Comparison of ENCODE assay signal across 29 cellular contexts in genomic region chr6:37111156-37111461, GRCh38. TPM values are rescaled to one million over a fixed set of nuclear protein-coding genes. Genes with fewer than 3 reads are reported as not detected.
DNase-seq lines count a peak whose midpoint lies in the region; ATAC-seq and TF ChIP-seq lines count a peak whose summit lies in the region.
"Had no signal": no experiment of that assay in that cellular context is flagged by ENCODE, and none has a peak within 500 bp of the region (broad histone marks: within the 10 kb centered on the region; RNA-seq: fewer than 3 reads in every experiment).

No MANE protein-coding gene starts in this region.

- H3K9me3 Mint-ChIP-seq in activated T-cell treated with anti-CD3 and anti-CD28 coated beads, Interleukin-2, amount 50 U/mL, for 24 hours: no peaks in the 10 kb centered on the region
- H3K9me3 Mint-ChIP-seq in activated T-helper 17 cell treated with anti-CD3 and anti-CD28 coated beads, Interleukin-2, amount 50 U/mL, for 72 hours: no peaks in the 10 kb centered on the region
- no peaks in the 10 kb centered on the region for H3K9me3 Mint-ChIP-seq in stimulated activated naive CD8-positive, alpha-beta T cell treated with anti-CD3 and anti-CD28 coated beads, Interleukin-15, Interleukin-2, amounts not matched to agents 100 ng/mL and 50 ng/mL, for 24 hours

- H3K27ac ChIP-seq in OCI-LY1 (ENCODE audit: low read depth, low read length, poor library complexity, severe bottlenecking): peak overlapping the region; percentile 78
- H3K27ac ChIP-seq: colonic mucosa, KMS-11, left ventricle myocardium inferior, thoracic aorta had no signal

- no peak overlapping the region for H3K9ac ChIP-seq in OCI-LY1 (ENCODE audit: low read length)
- H3K9ac ChIP-seq: KMS-11, SK-N-SH had no signal

- H3K36me3 ChIP-seq in OCI-LY1 (ENCODE audit: insufficient read depth, low read length): no peaks in the 10 kb centered on the region
- H3K36me3 ChIP-seq: colonic mucosa, left ventricle myocardium inferior, sigmoid colon, thoracic aorta had no signal

- H3K9me2 ChIP-seq in OCI-LY1 (ENCODE audit: low read depth, low read length): no peaks in the 10 kb centered on the region
- H3K9me2 ChIP-seq: SK-N-SH had no signal

- H3K9me3 ChIP-seq in OCI-LY1 (ENCODE audit: low read length): no peaks in the 10 kb centered on the region
- H3K9me3 ChIP-seq: A549, colonic mucosa, left ventricle myocardium inferior, sigmoid colon, SK-N-SH, thoracic aorta had no signal

- no peaks in the 10 kb centered on the region for H3F3A ChIP-seq in OCI-LY1 (ENCODE audit: insufficient read depth, low read length)

- H3K27me3 Mint-ChIP-seq in activated T-cell treated with anti-CD3 and anti-CD28 coated beads, Interleukin-2, amount 50 U/mL, for 24 hours: no peaks in the 10 kb centered on the region
- H3K27me3 Mint-ChIP-seq in activated T-helper 17 cell treated with anti-CD3 and anti-CD28 coated beads, Interleukin-2, amount 50 U/mL, for 72 hours: peaks cover 3% of the 10 kb centered on the region
- no peaks in the 10 kb centered on the region for H3K27me3 Mint-ChIP-seq in stimulated activated naive CD8-positive, alpha-beta T cell treated with anti-CD3 and anti-CD28 coated beads, Interleukin-15, Interleukin-2, amounts not matched to agents 100 ng/mL and 50 ng/mL, for 24 hours
- H3K27me3 Mint-ChIP-seq: progenitor cell of endocrine pancreas had no signal

- TF ChIP-seq CTCF in OCI-LY1 (IDR thresholded peaks at IDR 0.05; ENCODE audit: low read length): no peak

- H3K4me2 ChIP-seq in OCI-LY1 (ENCODE audit: low read length): no peak overlapping the region
- H3K4me2 ChIP-seq: A549, KMS-11, SK-N-SH had no signal

- no peak for DNase-seq in activated T-cell treated with anti-CD3 and anti-CD28 coated beads, Interleukin-2, amount 50 U/mL, for 24 hours
- DNase-seq in activated T-cell treated with anti-CD3 and anti-CD28 coated beads, Interleukin-2, amount 50 U/mL, for 1 hour: no peak
- DNase-seq in activated gamma-delta T cell (lab: John Stamatoyannopoulos, UW) (no peak), KBM-7 (no peak)
- DNase-seq: activated CD4-positive, alpha-beta T cell treated with anti-CD3 and anti-CD28 coated beads for 1 hour; activated gamma-delta T cell treated with Interleukin-2 at 50 U/mL for 16 hours; amniotic stem cell; colonic mucosa; effector memory CD4-positive, alpha-beta T cell; glutamatergic neuron; HCEC 1CT; islet precursor cell; left ventricle myocardium inferior; NCI-H1417; NCI-H2029 treated with DMSO at 0.1 percent for 48 hours; NCI-H526 treated with DMSO at 0.1 percent for 48 hours; sigmoid colon; SK-N-SH; stimulated activated CD4-positive, alpha-beta T cell treated with anti-CD3 and anti-CD28 coated beads, Interleukin-4, amount 100 ng/mL, for 4 hours; stimulated activated naive CD4-positive, alpha-beta T cell; T-helper 17 cell had no signal

- peak; percentile 85 for ATAC-seq in activated T-helper 17 cell treated with anti-CD3 and anti-CD28 coated beads, Interleukin-2, amount 50 U/mL, for 72 hours (replicated peaks)
- ATAC-seq in GM18870 (IDR thresholded peaks at IDR 0.05; ENCODE audit: unreplicated experiment): no peak
- ATAC-seq: T-helper 17 cell had no signal

- H3K27me3 ChIP-seq in OCI-LY1 (ENCODE audit: insufficient read depth, low read length): no peaks in the 10 kb centered on the region
- H3K27me3 ChIP-seq: colonic mucosa, sigmoid colon had no signal

- H3K36me3 Mint-ChIP-seq in activated T-cell treated with anti-CD3 and anti-CD28 coated beads, Interleukin-2, amount 50 U/mL, for 24 hours (ENCODE audit: low read depth): no peaks in the 10 kb centered on the region
- no peaks in the 10 kb centered on the region for H3K36me3 Mint-ChIP-seq in activated T-helper 17 cell treated with anti-CD3 and anti-CD28 coated beads, Interleukin-2, amount 50 U/mL, for 72 hours (ENCODE audit: low read depth)
- no peaks in the 10 kb centered on the region for H3K36me3 Mint-ChIP-seq in stimulated activated naive CD8-positive, alpha-beta T cell treated with anti-CD3 and anti-CD28 coated beads, Interleukin-15, Interleukin-2, amounts not matched to agents 100 ng/mL and 50 ng/mL, for 24 hours (ENCODE audit: low read depth)

- H3K4me3 ChIP-seq in OCI-LY1 (ENCODE audit: low read depth, low read length, poor library complexity, severe bottlenecking): no peak overlapping the region
- H3K4me3 ChIP-seq: A549, colonic mucosa, left ventricle myocardium inferior, sigmoid colon, thoracic aorta had no signal

- H3K4me3 Mint-ChIP-seq in activated T-cell treated with anti-CD3 and anti-CD28 coated beads, Interleukin-2, amount 50 U/mL, for 24 hours: peak overlapping the region; percentile 23
- peak overlapping the region; percentile 44 for H3K4me3 Mint-ChIP-seq in activated T-helper 17 cell treated with anti-CD3 and anti-CD28 coated beads, Interleukin-2, amount 50 U/mL, for 72 hours
- no peak overlapping the region for H3K4me3 Mint-ChIP-seq in stimulated activated naive CD8-positive, alpha-beta T cell treated with anti-CD3 and anti-CD28 coated beads, Interleukin-15, Interleukin-2, amounts not matched to agents 100 ng/mL and 50 ng/mL, for 24 hours
- H3K4me3 Mint-ChIP-seq: T-helper 17 cell had no signal

- H3K27ac Mint-ChIP-seq in activated T-cell treated with anti-CD3 and anti-CD28 coated beads, Interleukin-2, amount 50 U/mL, for 24 hours: peak overlapping the region; percentile 89
- H3K27ac Mint-ChIP-seq in activated T-helper 17 cell treated with anti-CD3 and anti-CD28 coated beads, Interleukin-2, amount 50 U/mL, for 72 hours: peak overlapping the region; percentile 95
- peak overlapping the region; percentile 18 for H3K27ac Mint-ChIP-seq in stimulated activated naive CD8-positive, alpha-beta T cell treated with anti-CD3 and anti-CD28 coated beads, Interleukin-15, Interleukin-2, amounts not matched to agents 100 ng/mL and 50 ng/mL, for 24 hours
- H3K27ac Mint-ChIP-seq: progenitor cell of endocrine pancreas, T-helper 17 cell had no signal

- H3K79me2 ChIP-seq in OCI-LY1 (ENCODE audit: insufficient read depth, low read length): no peaks in the 10 kb centered on the region

- in situ Hi-C loops in KBM-7 (cut with MboI; ENCODE audit: low pct_unique_long_range_greater_than_20kb, low sequenced_read_pairs): no loop called here

- peaks cover 60% of the 10 kb centered on the region for H3K4me1 ChIP-seq in OCI-LY1 (ENCODE audit: insufficient read depth, low read length, severe bottlenecking)
- H3K4me1 ChIP-seq: colonic mucosa had no signal

- no peaks in the 10 kb centered on the region for H4K20me1 ChIP-seq in OCI-LY1 (ENCODE audit: insufficient read depth, low read length)

- peaks cover 31% of the 10 kb centered on the region for H3K4me1 Mint-ChIP-seq in activated T-cell treated with anti-CD3 and anti-CD28 coated beads, Interleukin-2, amount 50 U/mL, for 24 hours (ENCODE audit: low read depth)
- peaks cover 15% of the 10 kb centered on the region for H3K4me1 Mint-ChIP-seq in activated T-helper 17 cell treated with anti-CD3 and anti-CD28 coated beads, Interleukin-2, amount 50 U/mL, for 72 hours
- H3K4me1 Mint-ChIP-seq in stimulated activated naive CD8-positive, alpha-beta T cell treated with anti-CD3 and anti-CD28 coated beads, Interleukin-15, Interleukin-2, amounts not matched to agents 100 ng/mL and 50 ng/mL, for 24 hours (ENCODE audit: low read depth): peaks cover 20% of the 10 kb centered on the region

- no peak overlapping the region for H2AFZ ChIP-seq in OCI-LY1 (ENCODE audit: low read length)

RNA-seq across cellular contexts. Expression of gene PIM1, which starts 58.8 kb away (rescaled TPM):
- total RNA-seq in activated T-helper 17 cell treated with anti-CD3 and anti-CD28 coated beads, Interleukin-2, amount 50 U/mL, for 72 hours: 100 to 1,000 TPM; 246 to 403 TPM

Comparison
In these comparisons a context has a peak if more than half of its experiments do, and no peak if none do; other contexts are left out.
1. H3K27ac Mint-ChIP-seq: peak in every context shown above with its lines; median percentile 95 in activated T-helper 17 cell treated with anti-CD3 and anti-CD28 coated beads, Interleukin-2, amount 50 U/mL, for 72 hours; 89 in activated T-cell treated with anti-CD3 and anti-CD28 coated beads, Interleukin-2, amount 50 U/mL, for 24 hours; 18 in stimulated activated naive CD8-positive, alpha-beta T cell treated with anti-CD3 and anti-CD28 coated beads, Interleukin-15, Interleukin-2, amounts not matched to agents 100 ng/mL and 50 ng/mL, for 24 hours.